In genomic region chr2:236472711-236473495, GRCh38 we compare ENCODE assay signal across 2 cellular contexts.
TF ChIP-seq lines count a peak whose summit lies in the region.

No MANE protein-coding gene starts in this region.

TF ChIP-seq in WTC11, 78 proteins besides CTCF, POLR2A, EP300 and RAD21 (continues in another document):
- TF ChIP-seq PREB (CRISPR knock-in tag; IDR thresholded peaks at IDR 0.05; ENCODE audit: borderline replicate concordance) (no peak), ZNF532 (CRISPR knock-in tag; IDR thresholded peaks at IDR 0.05; ENCODE audit: borderline replicate concordance) (no peak), RELA (CRISPR knock-in tag; IDR thresholded peaks at IDR 0.05; ENCODE audit: borderline replicate concordance) (no peak), AR (CRISPR knock-in tag; IDR thresholded peaks at IDR 0.05) (no peak), ZNF219 (CRISPR knock-in tag; IDR thresholded peaks at IDR 0.05; ENCODE audit: borderline replicate concordance) (no peak), ATF6 (CRISPR knock-in tag; IDR thresholded peaks at IDR 0.05) (no peak), ZNF416 (CRISPR knock-in tag; IDR thresholded peaks at IDR 0.05) (no peak), ZMAT4 (CRISPR knock-in tag; IDR thresholded peaks at IDR 0.05) (no peak), TEAD4 (CRISPR knock-in tag; IDR thresholded peaks at IDR 0.05) (no peak), E2F1 (CRISPR knock-in tag; IDR thresholded peaks at IDR 0.05) (no peak)

TF ChIP-seq in H1, 55 proteins besides CTCF, POLR2A, EP300 and RAD21:
- no peak for TF ChIP-seq TEAD4 (IDR thresholded peaks at IDR 0.05; ENCODE audit: low read depth, low read length)
- no peak for TF ChIP-seq SUZ12 (IDR thresholded peaks at IDR 0.05; ENCODE audit: low read length)
- TF ChIP-seq CBX5 (IDR thresholded peaks at IDR 0.05; ENCODE audit: low read depth, low read length), result no peak
- no peak for TF ChIP-seq RXRA (IDR thresholded peaks at IDR 0.05; ENCODE audit: insufficient read depth, low read depth, low read length)
- no peak for TF ChIP-seq YY1 (IDR thresholded peaks at IDR 0.05; ENCODE audit: low read depth, low read length)
- no peak for TF ChIP-seq TBP (IDR thresholded peaks at IDR 0.05; ENCODE audit: low read depth, low read length)
- TF ChIP-seq SIX5 (IDR thresholded peaks at IDR 0.05; ENCODE audit: low read depth, low read length), result no peak
- no peak for TF ChIP-seq CHD1 (IDR thresholded peaks at IDR 0.05; ENCODE audit: low read depth, low read length)
- no peak for TF ChIP-seq MAFK (IDR thresholded peaks at IDR 0.05; ENCODE audit: low read depth, low read length)
- no peak for TF ChIP-seq GABPA (IDR thresholded peaks at IDR 0.05; ENCODE audit: borderline replicate concordance, insufficient read depth, low read length)
- TF ChIP-seq ATF3 (IDR thresholded peaks at IDR 0.05; ENCODE audit: insufficient read depth, low read depth, low read length), result no peak
- TF ChIP-seq NRF1 (IDR thresholded peaks at IDR 0.05; ENCODE audit: low read depth, low read length), result no peak
- no peak for TF ChIP-seq JUN (IDR thresholded peaks at IDR 0.05; ENCODE audit: low read depth, low read length)
- TF ChIP-seq BRCA1 (IDR thresholded peaks at IDR 0.05; ENCODE audit: low read depth, low read length), result no peak
- TF ChIP-seq SP2 (IDR thresholded peaks at IDR 0.05; ENCODE audit: low read length), result no peak
- no peak for TF ChIP-seq RNF2 (IDR thresholded peaks at IDR 0.05; ENCODE audit: borderline replicate concordance, low read depth, low read length, missing control alignments, poor library complexity, severe bottlenecking)
- TF ChIP-seq KDM1A (IDR thresholded peaks at IDR 0.05; ENCODE audit: borderline replicate concordance, low read length), result no peak
- no peak for TF ChIP-seq CHD7 (IDR thresholded peaks at IDR 0.05; ENCODE audit: insufficient replicate concordance, low read length)
- TF ChIP-seq FOSL1 (IDR thresholded peaks at IDR 0.05; ENCODE audit: insufficient read depth, low read depth, low read length), result no peak
- TF ChIP-seq CBX8 (IDR thresholded peaks at IDR 0.05; ENCODE audit: borderline replicate concordance, low read depth, low read length), result no peak
